ENCODE assay signal across 10 cellular contexts in the genomic region with DNA sequence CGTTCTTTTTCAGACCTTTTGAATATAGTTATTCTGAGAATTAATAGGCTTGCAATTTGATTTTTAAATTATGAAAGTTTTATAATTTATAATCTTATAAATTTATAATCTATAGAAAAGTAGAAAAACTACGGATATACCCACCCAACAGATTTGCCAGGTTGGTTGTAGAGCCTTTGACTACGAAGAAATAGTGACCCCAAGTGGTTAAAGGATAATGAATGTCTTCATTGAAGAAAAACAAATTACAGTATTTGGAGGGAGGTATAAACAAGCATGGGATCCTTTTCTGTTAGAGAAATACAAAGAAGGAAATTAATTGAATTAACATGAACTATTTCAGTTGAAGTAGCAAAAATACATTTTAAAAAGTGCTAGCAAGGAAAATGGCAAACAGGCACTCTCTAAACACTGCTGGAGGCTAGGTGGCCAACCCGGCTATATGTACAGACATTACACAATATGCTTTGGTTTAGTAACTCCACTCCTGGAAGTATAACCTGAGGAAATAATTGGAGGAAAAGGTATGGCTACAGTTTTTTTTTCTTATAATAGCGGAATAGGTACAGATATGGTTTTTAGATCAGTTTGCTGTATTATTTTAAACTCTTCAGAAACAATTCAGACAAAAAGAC.
A peak's percentile ranks its signal among the peaks of the same experiment; 100 is the strongest.
DNase-seq lines count a peak whose midpoint lies in the region; ATAC-seq and TF ChIP-seq lines count a peak whose summit lies in the region.
"Had no signal": no experiment of that assay in that cellular context is flagged by ENCODE, and none has a peak within 500 bp of the region (broad histone marks: within the 10 kb centered on the region; RNA-seq: fewer than 3 reads in every experiment).

No MANE protein-coding gene starts in this region.

- intact Hi-C loops in Panc1 (cut with micrococcal nuclease; ENCODE audit: unreplicated experiment) = no loop called here
- intact Hi-C loops in thyroid gland (cut with DNase I) = no loop called here

- H3K9me3 ChIP-seq in Panc1 (ENCODE audit: control insufficient read depth, insufficient read depth, low read depth, low read length) (no peaks in the 10 kb centered on the region), thyroid gland (no peaks in the 10 kb centered on the region)

- DNase-seq in SIG-M5 treated with dmso at 0.1 percent for 504 hours (lab: John Stamatoyannopoulos, UW; ENCODE audit: unreplicated experiment) (peak; percentile 4), SIG-M5 (lab: John Stamatoyannopoulos, UW) (no peak), Panc1 (ENCODE audit: low read depth, low spot score) (no peak), foreskin keratinocyte (no peak), thyroid gland (no peak)
- no peak for DNase-seq in activated CD4-positive, alpha-beta T cell treated with anti-CD3 and anti-CD28 coated beads for 48 hours
- DNase-seq: nephron progenitor cell, SHP77 treated with DMSO at 0.1 percent for 48 hours had no signal

- H3K27ac ChIP-seq in Panc1 (ENCODE audit: low read length) = no peak overlapping the region
- no peak overlapping the region for H3K27ac ChIP-seq in foreskin keratinocyte
- H3K27ac ChIP-seq in thyroid gland = no peak overlapping the region

- H3K4me1 ChIP-seq in Panc1 (ENCODE audit: control insufficient read depth, insufficient read depth, low read length) (no peaks in the 10 kb centered on the region), foreskin keratinocyte (no peaks in the 10 kb centered on the region), thyroid gland (no peaks in the 10 kb centered on the region)

- TF ChIP-seq CTCF in Panc1 (IDR thresholded peaks at IDR 0.05) (peak; percentile 22; the same call in 1 of the 2 replicates), foreskin keratinocyte (conservative IDR thresholded peaks at IDR 0.05) (peak; percentile 59), thyroid gland (IDR thresholded peaks at IDR 0.05) (peak in 4 of 6 experiments; percentile 14 to 51 (median 44))

- H3K27me3 ChIP-seq in Panc1 (ENCODE audit: control insufficient read depth, insufficient read depth, low read length) (no peaks in the 10 kb centered on the region), foreskin keratinocyte (no peaks in the 10 kb centered on the region), thyroid gland (no peaks in the 10 kb centered on the region)

- TSS peak; percentile 11 for BruUV-seq in Panc1 (replicated peaks; lab: Mats Ljungman, UMichigan)

- ATAC-seq in Panc1 (no peak), foreskin keratinocyte (no peak), HG02840 (IDR thresholded peaks at IDR 0.05; ENCODE audit: low FRiP score, unreplicated experiment) (no peak), GM19328 (IDR thresholded peaks at IDR 0.05; ENCODE audit: unreplicated experiment) (no peak)

- no peaks in the 10 kb centered on the region; the same call in 1 of the 2 replicates for H3K36me3 ChIP-seq in Panc1 (ENCODE audit: control insufficient read depth, insufficient read depth, low read length)
- peaks cover 0 to 5% of the 10 kb centered on the region in 2 donors for H3K36me3 ChIP-seq in thyroid gland

- POLR2A ChIA-PET in Panc1 (lab: Charles Lee) = no interaction called here

- H3K4me3 ChIP-seq in Panc1 (ENCODE audit: low read depth in 2 of 2, low read length in 2 of 2) = no peak overlapping the region
- no peak overlapping the region for H3K4me3 ChIP-seq in thyroid gland (replicated peaks in 1 of 3)

- CTCF ChIA-PET in Panc1 (lab: Charles Lee) = no interaction called here

- in situ Hi-C loops in Panc1 (cut with HindIII; ENCODE audit: low pct_unique_long_range_greater_than_20kb, low sequenced_read_pairs) = no loop called here

- 72 to 78% methylated on average over 5 of the region's 5 CpGs for WGBS in thyroid gland, 2 donors

- TF ChIP-seq POLR2A in thyroid gland (IDR thresholded peaks at IDR 0.05) = no peak
